33 cellular contexts compared by ENCODE assay signal in genomic region chr6:52405243-52405642, GRCh38.
"Had no signal": no experiment of that assay in that cellular context is flagged by ENCODE, and none has a peak within 500 bp of the region (broad histone marks: within the 10 kb centered on the region; RNA-seq: fewer than 3 reads in every experiment).

No MANE protein-coding gene starts in this region.

- DNase-seq: activated B cell treated with CpG ODN at 0.5 μM for 24 hours; activated CD4-positive, alpha-beta T cell treated with anti-CD3 and anti-CD28 coated beads for 4 hours; activated CD4-positive, CD25-positive, alpha-beta regulatory T cell treated with anti-CD3 and anti-CD28 coated beads, Interleukin-2, amount 50 U/mL, for 72 hours; activated CD8-positive, alpha-beta T cell treated with anti-CD3 and anti-CD28 coated beads for 36 hours; activated gamma-delta T cell treated with Interleukin-2 at 50 U/mL for 16 hours; activated naive CD4-positive, alpha-beta T cell treated with anti-CD3 and anti-CD28 coated beads for 36 hours; activated T-cell treated with anti-CD3 and anti-CD28 coated beads, Interleukin-2, amount 50 U/mL, for 1 hour; amygdala; cerebellar nuclear complex; MM.1S; MV-4-11; NCI-H1092; NCI-H1436 treated with DMSO at 0.1 percent for 48 hours; NCI-H1694 treated with DMSO at 0.1 percent for 48 hours; NCI-H2029; NCI-H345; NCI-H524 treated with DMSO at 0.1 percent for 48 hours; NCI-H748 treated with DMSO at 0.1 percent for 48 hours; NK-92 treated with Interleukin-12 subunit alpha and Interleukin-12 subunit beta, amount 100 ng/mL, for 24 hours; PC-3; Peyer's patch; RPMI8226; SHP77 treated with DMSO at 0.1 percent for 48 hours; SK-N-SH; T-helper 2 cell; T-helper 9 cell had no signal

- H3K4me1 Mint-ChIP-seq: activated B cell treated with CpG ODN at 0.5 μM for 24 hours had no signal

- H3K27me3 ChIP-seq: ascending aorta, cardiac muscle cell, Peyer's patch, SJSA1 had no signal

- H3K4me3 Mint-ChIP-seq: activated B cell treated with CpG ODN at 0.5 μM for 24 hours; activated CD8-positive, alpha-beta T cell treated with anti-CD3 and anti-CD28 coated beads for 36 hours; activated naive CD4-positive, alpha-beta T cell treated with anti-CD3 and anti-CD28 coated beads for 36 hours; activated T-helper 1 cell treated with anti-CD3 and anti-CD28 coated beads, Interleukin-12 subunit alpha, Interleukin-12 subunit beta, Interleukin-2, Interleukin-4 antibody, amounts not matched to agents 30 ng/mL and 10 ng/mL and 1 ng/mL, durations not matched to agents 14 hours and 24 hours and 36 hours had no signal

- H3K27ac ChIP-seq: ascending aorta, cardiac muscle cell, KMS-11, Peyer's patch, SJSA1, VCaP had no signal

- H3K9me3 ChIP-seq: ascending aorta, Peyer's patch, SJSA1, SK-N-SH had no signal

- H3K27ac Mint-ChIP-seq: activated B cell treated with CpG ODN at 0.5 μM for 24 hours; activated CD8-positive, alpha-beta T cell treated with anti-CD3 and anti-CD28 coated beads for 36 hours; activated naive CD4-positive, alpha-beta T cell treated with anti-CD3 and anti-CD28 coated beads for 36 hours; activated naive CD4-positive, alpha-beta T cell treated with anti-CD3 and anti-CD28 coated beads, Interleukin-2, amount 50 U/mL, for 72 hours; activated T-helper 1 cell treated with anti-CD3 and anti-CD28 coated beads, Interleukin-12 subunit alpha, Interleukin-12 subunit beta, Interleukin-2, Interleukin-4 antibody, amounts not matched to agents 30 ng/mL and 10 ng/mL and 1 ng/mL, durations not matched to agents 14 hours and 24 hours and 36 hours had no signal

- H3K9me3 Mint-ChIP-seq: activated B cell treated with CpG ODN at 0.5 μM for 24 hours; activated CD8-positive, alpha-beta T cell treated with anti-CD3 and anti-CD28 coated beads for 36 hours; activated naive CD4-positive, alpha-beta T cell treated with anti-CD3 and anti-CD28 coated beads for 36 hours; activated T-helper 1 cell treated with anti-CD3 and anti-CD28 coated beads, Interleukin-12 subunit alpha, Interleukin-12 subunit beta, Interleukin-2, Interleukin-4 antibody, amounts not matched to agents 30 ng/mL and 10 ng/mL and 1 ng/mL, durations not matched to agents 14 hours and 24 hours and 36 hours had no signal

- ATAC-seq: activated CD8-positive, alpha-beta T cell treated with anti-CD3 and anti-CD28 coated beads for 36 hours; activated naive CD4-positive, alpha-beta T cell treated with anti-CD3 and anti-CD28 coated beads, Interleukin-2, amount 50 U/mL, for 72 hours; PC-3 had no signal

- H3K27me3 Mint-ChIP-seq: activated B cell treated with CpG ODN at 0.5 μM for 24 hours; activated CD8-positive, alpha-beta T cell treated with anti-CD3 and anti-CD28 coated beads for 36 hours had no signal
